In the genomic region with DNA sequence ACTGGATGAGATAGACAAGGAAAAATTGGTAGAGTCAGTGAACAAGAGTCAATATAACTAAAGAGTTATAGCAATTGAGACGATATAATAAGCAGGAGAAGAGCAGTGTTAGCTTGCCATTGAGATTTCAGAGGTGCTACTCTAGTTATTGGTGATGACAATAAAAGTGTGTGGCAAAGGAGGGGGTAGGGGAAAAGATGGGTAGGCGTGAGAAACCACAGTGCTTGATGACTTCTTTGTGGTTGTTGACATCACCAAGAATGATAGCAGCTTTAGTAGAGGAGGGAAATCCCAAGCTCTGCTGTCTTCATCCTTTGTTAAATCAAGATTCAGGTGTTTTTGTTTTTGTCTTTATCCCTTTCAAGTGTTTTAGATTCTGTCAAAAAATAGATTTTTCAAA, we compare ENCODE assay signal across 9 cellular contexts.
DNase-seq lines count a peak whose midpoint lies in the region; ATAC-seq and FAIRE-seq lines count a peak whose summit lies in the region.
"Had no signal": no experiment of that assay in that cellular context is flagged by ENCODE, and none has a peak within 500 bp of the region (broad histone marks: within the 10 kb centered on the region; RNA-seq: fewer than 3 reads in every experiment).

No MANE protein-coding gene starts in this region.

- no peaks in the 10 kb centered on the region for H3K9me3 ChIP-seq in HAP-1

- no peaks in the 10 kb centered on the region for H3K4me1 ChIP-seq in HAP-1

- DNase-seq in GM18507 (ENCODE audit: extremely low spot score, insufficient read length, low read depth) (peak; percentile 20), renal cortical epithelial cell (ENCODE audit: low read depth) (peak; percentile 48), ecto neural progenitor cell (ENCODE audit: low spot score) (no peak), dedifferentiated amniotic fluid mesenchymal stem cell (ENCODE audit: extremely low spot score) (no peak), HAP-1 (ENCODE audit: low spot score in 2 of 2) (no peak), NCI-H187 treated with DMSO at 0.1 percent for 48 hours (lab: John Stamatoyannopoulos, UW) (no peak)
- DNase-seq in activated CD4-positive, alpha-beta T cell treated with anti-CD3 and anti-CD28 coated beads, Interleukin-2, amount 50 U/mL, for 4 hours: peak; percentile 39 to 49

- FAIRE-seq in GM18507 (lab: Jason Lieb, UNC): peak; percentile 65
- FAIRE-seq: colon had no signal

- in situ Hi-C loops in HAP-1 (cut with MboI; ENCODE audit: low sequenced_read_pairs): no loop called here

- no peaks in the 10 kb centered on the region for H3K27me3 ChIP-seq in HAP-1 (ENCODE audit: low read depth)

- ATAC-seq in HG02970 (IDR thresholded peaks at IDR 0.05; ENCODE audit: low FRiP score, unreplicated experiment): peak; percentile 80

- no peaks in the 10 kb centered on the region for H3K36me3 ChIP-seq in HAP-1 (replicated peaks)

- H3K4me3 ChIP-seq in HAP-1: no peak overlapping the region

Comparison
In these comparisons a context has a peak if more than half of its experiments do, and no peak if none do; other contexts are left out.
1. DNase-seq: peak in GM18507 (single experiment), activated CD4-positive, alpha-beta T cell treated with anti-CD3 and anti-CD28 coated beads, Interleukin-2, amount 50 U/mL, for 4 hours (2 of 2) and renal cortical epithelial cell (single experiment); none in ecto neural progenitor cell (single experiment), dedifferentiated amniotic fluid mesenchymal stem cell (single experiment), HAP-1 (0 of 2) and NCI-H187 treated with DMSO at 0.1 percent for 48 hours (single experiment).